Comparison of ENCODE assay signal across 8 cellular contexts in genomic region chr3:152524198-152525140, GRCh38.
A peak's percentile ranks its signal among the peaks of the same experiment; 100 is the strongest.
DNase-seq lines count a peak whose midpoint lies in the region; ATAC-seq and TF ChIP-seq lines count a peak whose summit lies in the region.

No MANE protein-coding gene starts in this region.

- H3K36me3 Mint-ChIP-seq in Caco-2 (ENCODE audit: insufficient read depth, unreplicated experiment), result no peaks in the 10 kb centered on the region

- H3K4me1 ChIP-seq in Caco-2, result no peaks in the 10 kb centered on the region

- H3K4me3 ChIP-seq in Caco-2 (ENCODE audit: low read depth, low read length), result no peak overlapping the region

- H3K36me3 ChIP-seq in Caco-2 (ENCODE audit: control insufficient read depth, insufficient read depth, low read length), result no peaks in the 10 kb centered on the region

- no peaks in the 10 kb centered on the region for H3K27me3 ChIP-seq in Caco-2 (replicated peaks; ENCODE audit: control insufficient read depth, insufficient read depth, low read length)

- H3K4me3 Mint-ChIP-seq in Caco-2 (ENCODE audit: unreplicated experiment), result no peak overlapping the region

- intact Hi-C loops in Caco-2 (cut with micrococcal nuclease; ENCODE audit: unreplicated experiment), result loop anchor here (1.0 kb wide), 2 partner anchors 50 kb away; no protein-coding TSS in a partner anchor

- H3K9me3 ChIP-seq in Caco-2, result no peaks in the 10 kb centered on the region

- CTCF ChIA-PET in Caco-2 (lab: Charles Lee), result interaction anchor here (0.6 kb wide), 2 partner anchors 52 to 53 kb away, joined by 3 to 4 read pairs; no protein-coding TSS in a partner anchor

- no peaks in the 10 kb centered on the region for H3K9me3 Mint-ChIP-seq in Caco-2 (ENCODE audit: unreplicated experiment)

- peak; percentile 44 to 73 for TF ChIP-seq CTCF in Caco-2 (IDR thresholded peaks at IDR 0.05; ENCODE audit: insufficient read depth in 1 of 2, low read depth in 1 of 2, low read length in 1 of 2, severe bottlenecking in 1 of 2, unreplicated experiment in 1 of 2)

- no TSS peak for BruUV-seq in Caco-2 (replicated peaks; lab: Mats Ljungman, UMichigan)

- H3K27ac Mint-ChIP-seq in Caco-2 (ENCODE audit: unreplicated experiment), result no peak overlapping the region

- H3K4me1 Mint-ChIP-seq in Caco-2 (ENCODE audit: low read depth, unreplicated experiment), result no peaks in the 10 kb centered on the region

- DNase-seq in Caco-2 (peak in 1 of 2 experiments; percentile 42), NOMO-1 treated with DMSO at 0.1 percent for 48 hours (lab: John Stamatoyannopoulos, UW; ENCODE audit: unreplicated experiment) (peak; percentile 70), astrocyte of the hippocampus (ENCODE audit: low read depth, low spot score) (peak; percentile 68), kidney tubule cell (ENCODE audit: low spot score) (peak; percentile 55), superior temporal gyrus (ENCODE audit: extremely low spot score) (peak; percentile 92)

- ATAC-seq in GM18519 (IDR thresholded peaks at IDR 0.05; ENCODE audit: low FRiP score, unreplicated experiment) (peak; percentile 52), HG03469 (IDR thresholded peaks at IDR 0.05; ENCODE audit: unreplicated experiment) (peak; percentile 51), GM21367 (IDR thresholded peaks at IDR 0.05; ENCODE audit: unreplicated experiment) (no peak)

- no peaks in the 10 kb centered on the region for H3K27me3 Mint-ChIP-seq in Caco-2 (ENCODE audit: insufficient read depth, unreplicated experiment)

- POLR2A ChIA-PET in Caco-2 (lab: Charles Lee), result no interaction called here
